8 cellular contexts compared by ENCODE assay signal in the genomic region with DNA sequence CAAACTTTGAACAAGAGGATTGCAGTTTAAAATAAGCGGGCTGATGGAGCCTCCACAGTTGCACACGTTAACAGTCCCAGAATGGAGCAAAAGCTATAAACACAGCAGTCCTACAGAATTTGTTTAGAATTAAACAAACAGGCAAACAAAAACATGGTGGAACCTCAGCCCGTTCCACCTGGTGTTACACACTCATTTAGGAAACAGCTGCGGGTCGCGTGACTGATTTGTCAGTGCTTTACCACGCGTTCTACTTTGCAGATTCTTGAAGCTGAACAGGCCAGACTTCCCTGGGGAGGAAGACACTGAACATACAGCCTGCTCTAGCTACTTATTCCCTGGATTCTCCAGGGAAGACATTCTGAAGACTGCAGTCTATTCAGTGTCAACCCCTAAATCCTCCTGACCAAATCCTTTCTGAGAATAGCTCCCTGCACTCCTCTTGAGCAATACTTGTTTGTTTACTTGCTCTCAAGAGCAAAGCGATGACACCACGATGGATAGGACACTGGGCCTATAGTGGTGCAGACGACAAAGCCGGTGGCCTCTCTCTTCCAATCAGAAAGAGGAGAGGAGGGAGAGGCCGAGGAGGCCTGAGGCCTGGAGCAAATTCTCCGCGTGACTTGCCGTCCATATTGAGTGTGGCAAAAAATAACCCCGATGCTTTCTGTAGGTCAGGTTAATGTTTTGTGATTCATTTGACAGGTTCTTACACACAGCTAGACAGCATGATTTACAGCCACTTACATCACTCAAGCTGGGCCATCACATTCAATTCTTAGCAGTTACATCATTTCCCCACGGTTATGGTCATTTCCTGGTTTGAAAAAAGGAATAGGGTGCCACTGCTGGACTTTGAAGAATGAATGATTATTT. TPM values are rescaled to one million over a fixed set of nuclear protein-coding genes. Genes with fewer than 3 reads are reported as not detected.
DNase-seq lines count a peak whose midpoint lies in the region; ATAC-seq, FAIRE-seq and TF ChIP-seq lines count a peak whose summit lies in the region.

No MANE protein-coding gene starts in this region.

- no peaks in the 10 kb centered on the region for H3K27me3 ChIP-seq in small intestine (ENCODE audit: control insufficient read depth in 2 of 2, insufficient read depth in 2 of 2, low read length in 2 of 2)

- no peaks in the 10 kb centered on the region for H3K36me3 ChIP-seq in small intestine (ENCODE audit: control insufficient read depth in 2 of 2, insufficient read depth in 2 of 2, low read length in 2 of 2)

- peak overlapping the region; percentile 92 to 93 for H3K27ac ChIP-seq in small intestine (ENCODE audit: low read depth in 1 of 2, low read length in 1 of 2)

- no peaks in the 10 kb centered on the region for H3K9me3 ChIP-seq in small intestine (ENCODE audit: control insufficient read depth, low read depth)

- FAIRE-seq in small intestine (lab: Jason Lieb, UNC), result peak; percentile 53

- H3K4me1 ChIP-seq in small intestine (ENCODE audit: control insufficient read depth in 2 of 2, insufficient read depth in 1 of 2, low read depth in 1 of 2, low read length in 1 of 2), result peaks cover 0 to 13% of the 10 kb centered on the region in 2 donors

- H3K4me3 ChIP-seq in WI38 (ENCODE audit: low read depth, low read length), result peak overlapping the region; percentile 42
- H3K4me3 ChIP-seq in cardiac fibroblast (replicated peaks in 1 of 2; ENCODE audit: low read depth in 2 of 2, low read length in 2 of 2), result peak overlapping the region in 1 of 2 donors; percentile 2
- H3K4me3 ChIP-seq in small intestine (ENCODE audit: low read depth in 1 of 2, low read length in 2 of 2), result peak overlapping the region in 1 of 2 donors; percentile 26

- WGBS in small intestine, 3 donors, result 7 to 11% (median 9%) methylated on average over 18 of the region's 18 CpGs

- TF ChIP-seq CTCF in WI38 (IDR thresholded peaks at IDR 0.05; ENCODE audit: low read depth, low read length) (no peak), cardiac fibroblast (IDR thresholded peaks at IDR 0.05; ENCODE audit: low read depth, low read length) (no peak)

- ATAC-seq in GM19025 (IDR thresholded peaks at IDR 0.05; ENCODE audit: low read depth, unreplicated experiment) (peak; percentile 45), HG03196 (IDR thresholded peaks at IDR 0.05; ENCODE audit: unreplicated experiment) (peak; percentile 41)

- DNase-seq in AG08395 (ENCODE audit: low spot score), result peak; percentile 96
- DNase-seq in NCI-H2227 treated with DMSO at 0.1 percent for 48 hours (lab: John Stamatoyannopoulos, UW), result peak; percentile 90
- DNase-seq in cardiac fibroblast (ENCODE audit: low read depth in 2 of 2), result peak; percentile 99 to 100
- DNase-seq in iPS-NIHi7 (ENCODE audit: extremely low spot score), result peak; percentile 88
- peak; percentile 100 for DNase-seq in small intestine

RNA-seq across cellular contexts. Expression of a gene that starts 4.0 kb away (rescaled TPM):
- polyA plus RNA-seq in small intestine, result 10 to 100 TPM; 35.1 to 61.1 (median 55.0) TPM

RNA-seq across cellular contexts. Expression of a gene that starts 4.6 kb away (rescaled TPM):
- polyA plus RNA-seq in small intestine, result 10 to 100 TPM; 25.1 to 38.7 (median 33.7) TPM
